22 cellular contexts compared by ENCODE assay signal in the genomic region with DNA sequence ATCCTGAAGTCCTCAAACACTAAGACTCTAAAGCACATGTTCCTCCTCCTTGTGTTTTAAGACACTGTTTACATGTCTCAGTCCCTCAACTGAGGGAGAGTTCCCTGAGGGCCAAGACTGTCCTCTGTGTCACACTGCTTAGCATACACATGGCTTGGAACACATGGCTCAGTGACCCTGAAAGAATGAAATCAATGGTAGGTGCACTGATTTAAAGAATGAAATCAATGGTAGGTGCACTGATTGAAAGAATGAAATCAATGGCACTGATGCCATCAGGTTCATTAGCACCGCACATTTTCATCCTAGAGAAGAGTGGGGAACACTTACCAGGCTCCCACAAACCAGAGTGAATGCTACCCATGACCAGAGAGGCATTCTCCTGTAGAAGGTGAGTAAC. TPM values are rescaled to one million over a fixed set of nuclear protein-coding genes. Genes with fewer than 3 reads are reported as not detected.
DNase-seq lines count a peak whose midpoint lies in the region; ATAC-seq and TF ChIP-seq lines count a peak whose summit lies in the region.
"Had no signal": no experiment of that assay in that cellular context is flagged by ENCODE, and none has a peak within 500 bp of the region (broad histone marks: within the 10 kb centered on the region; RNA-seq: fewer than 3 reads in every experiment).

No MANE protein-coding gene starts in this region.

- H3K4me1 Mint-ChIP-seq in activated naive CD8-positive, alpha-beta T cell (ENCODE audit: low read depth): peaks cover 21% of the 10 kb centered on the region
- peaks cover 15% of the 10 kb centered on the region for H3K4me1 Mint-ChIP-seq in activated naive CD8-positive, alpha-beta T cell treated with anti-CD3 and anti-CD28 coated beads for 36 hours
- H3K4me1 Mint-ChIP-seq in CD8-positive, alpha-beta memory T cell: peaks cover 16 to 23% (median 17%) of the 10 kb centered on the region in 3 donors
- H3K4me1 Mint-ChIP-seq in activated T-helper 17 cell treated with anti-CD3 and anti-CD28 coated beads, Interleukin-2, amount 50 U/mL, for 72 hours: peaks cover 30% of the 10 kb centered on the region
- peaks cover 25 to 28% of the 10 kb centered on the region in 2 donors for H3K4me1 Mint-ChIP-seq in stimulated activated naive B cell treated with anti-CD40 and anti-IgM and Interleukin-4, amounts not matched to agents 10 μg/mL and 1 μg/mL and 100 μg/mL, for 72 hours
- H3K4me1 Mint-ChIP-seq: GM23338 had no signal

- no peak overlapping the region for H3K4me3 Mint-ChIP-seq in activated naive CD8-positive, alpha-beta T cell
- no peak overlapping the region for H3K4me3 Mint-ChIP-seq in activated naive CD8-positive, alpha-beta T cell treated with anti-CD3 and anti-CD28 coated beads for 36 hours
- no peak overlapping the region for H3K4me3 Mint-ChIP-seq in CD8-positive, alpha-beta memory T cell
- H3K4me3 Mint-ChIP-seq in activated T-helper 17 cell treated with anti-CD3 and anti-CD28 coated beads, Interleukin-2, amount 50 U/mL, for 72 hours: no peak overlapping the region
- H3K4me3 Mint-ChIP-seq in stimulated activated naive B cell treated with anti-CD40 and anti-IgM and Interleukin-4, amounts not matched to agents 10 μg/mL and 1 μg/mL and 100 μg/mL, for 72 hours: no peak overlapping the region
- H3K4me3 Mint-ChIP-seq: GM23338 had no signal

- no peak for DNase-seq in activated naive CD8-positive, alpha-beta T cell treated with anti-CD3 and anti-CD28 coated beads for 36 hours
- no peak for DNase-seq in CD8-positive, alpha-beta memory T cell
- DNase-seq in stimulated activated naive B cell treated with anti-CD40 and anti-IgM and Interleukin-4, amounts not matched to agents 10 μg/mL and 1 μg/mL and 100 μg/mL, for 72 hours: no peak
- DNase-seq in upper lobe of left lung (no peak), MV-4-11 (lab: John Stamatoyannopoulos, UW) (no peak)
- DNase-seq: BE2C, DMS153, Kasumi-1, MG63, NCI-H1048, NCI-H1417 treated with DMSO at 0.1 percent for 48 hours, NCI-H187 treated with DMSO at 0.1 percent for 48 hours, NCI-H2107, NCI-H446 treated with DMSO at 0.1 percent for 48 hours, NCI-H526 treated with DMSO at 0.1 percent for 48 hours, OCI-M1, SJCRH30 had no signal

- H3K9me3 ChIP-seq in CD8-positive, alpha-beta memory T cell (ENCODE audit: low read length): no peaks in the 10 kb centered on the region
- H3K9me3 ChIP-seq in upper lobe of left lung: no peaks in the 10 kb centered on the region
- H3K9me3 ChIP-seq: A549, BE2C, HAP-1, MG63, SJCRH30 had no signal

- WGBS in upper lobe of left lung, 2 donors: 100% methylated on average over 1 of the region's 1 CpG

- CTCF ChIA-PET in CD8-positive, alpha-beta memory T cell (lab: Charles Lee): interaction anchor here (1.6 kb wide), 1 partner anchor 10 kb away, joined by 5 read pairs; the partner anchor contains the start of gene TOMM34

- no peak for ATAC-seq in activated T-helper 17 cell treated with anti-CD3 and anti-CD28 coated beads, Interleukin-2, amount 50 U/mL, for 72 hours (replicated peaks)
- ATAC-seq in stimulated activated naive B cell treated with anti-CD40 and anti-IgM and Interleukin-4, amounts not matched to agents 10 μg/mL and 1 μg/mL and 100 μg/mL, for 72 hours (replicated peaks): no peak
- ATAC-seq in upper lobe of left lung (ENCODE audit: low FRiP score in 2 of 2): no peak
- ATAC-seq: A549, GM23338 had no signal

- no peak overlapping the region for H3K27ac ChIP-seq in CD8-positive, alpha-beta memory T cell (ENCODE audit: low read depth, low read length)
- H3K27ac ChIP-seq in upper lobe of left lung: no peak overlapping the region
- H3K27ac ChIP-seq: A549, SJCRH30 had no signal

- TF ChIP-seq CTCF in upper lobe of left lung (IDR thresholded peaks at IDR 0.05): no peak

- H3K36me3 ChIP-seq in CD8-positive, alpha-beta memory T cell (ENCODE audit: insufficient read depth, low read length): peaks cover 71% of the 10 kb centered on the region
- peaks cover 5 to 100% (median 69%) of the 10 kb centered on the region in 4 donors for H3K36me3 ChIP-seq in upper lobe of left lung

- H3K27me3 Mint-ChIP-seq in activated naive CD8-positive, alpha-beta T cell: no peaks in the 10 kb centered on the region
- no peaks in the 10 kb centered on the region for H3K27me3 Mint-ChIP-seq in activated naive CD8-positive, alpha-beta T cell treated with anti-CD3 and anti-CD28 coated beads for 36 hours
- H3K27me3 Mint-ChIP-seq in CD8-positive, alpha-beta memory T cell: no peaks in the 10 kb centered on the region
- H3K27me3 Mint-ChIP-seq in activated T-helper 17 cell treated with anti-CD3 and anti-CD28 coated beads, Interleukin-2, amount 50 U/mL, for 72 hours: no peaks in the 10 kb centered on the region
- H3K27me3 Mint-ChIP-seq in stimulated activated naive B cell treated with anti-CD40 and anti-IgM and Interleukin-4, amounts not matched to agents 10 μg/mL and 1 μg/mL and 100 μg/mL, for 72 hours: no peaks in the 10 kb centered on the region

- no peaks in the 10 kb centered on the region for H3K9me3 Mint-ChIP-seq in activated naive CD8-positive, alpha-beta T cell (ENCODE audit: low read depth)
- H3K9me3 Mint-ChIP-seq in activated naive CD8-positive, alpha-beta T cell treated with anti-CD3 and anti-CD28 coated beads for 36 hours: no peaks in the 10 kb centered on the region
- no peaks in the 10 kb centered on the region for H3K9me3 Mint-ChIP-seq in CD8-positive, alpha-beta memory T cell
- no peaks in the 10 kb centered on the region for H3K9me3 Mint-ChIP-seq in activated T-helper 17 cell treated with anti-CD3 and anti-CD28 coated beads, Interleukin-2, amount 50 U/mL, for 72 hours
- H3K9me3 Mint-ChIP-seq in stimulated activated naive B cell treated with anti-CD40 and anti-IgM and Interleukin-4, amounts not matched to agents 10 μg/mL and 1 μg/mL and 100 μg/mL, for 72 hours: no peaks in the 10 kb centered on the region
- H3K9me3 Mint-ChIP-seq: GM23338 had no signal

- H3K4me3 ChIP-seq in CD8-positive, alpha-beta memory T cell (ENCODE audit: low read length): no peak overlapping the region
- H3K4me3 ChIP-seq in upper lobe of left lung: no peak overlapping the region
- H3K4me3 ChIP-seq: A549, GM23338, HAP-1, MG63, SJCRH30 had no signal

- no peak for TF ChIP-seq POLR2A in upper lobe of left lung (IDR thresholded peaks at IDR 0.05)

- POLR2A ChIA-PET in CD8-positive, alpha-beta memory T cell (lab: Charles Lee): no interaction called here

- no peak for TF ChIP-seq EP300 in upper lobe of left lung (IDR thresholded peaks at IDR 0.05)

- H3K36me3 Mint-ChIP-seq in activated naive CD8-positive, alpha-beta T cell: peaks cover 19% of the 10 kb centered on the region
- peaks cover 50% of the 10 kb centered on the region for H3K36me3 Mint-ChIP-seq in activated naive CD8-positive, alpha-beta T cell treated with anti-CD3 and anti-CD28 coated beads for 36 hours
- peaks cover 0 to 97% (median 33%) of the 10 kb centered on the region in 3 donors for H3K36me3 Mint-ChIP-seq in CD8-positive, alpha-beta memory T cell
- peaks cover 100% of the 10 kb centered on the region for H3K36me3 Mint-ChIP-seq in activated T-helper 17 cell treated with anti-CD3 and anti-CD28 coated beads, Interleukin-2, amount 50 U/mL, for 72 hours (ENCODE audit: low read depth)
- peaks cover 55 to 56% of the 10 kb centered on the region in 2 donors for H3K36me3 Mint-ChIP-seq in stimulated activated naive B cell treated with anti-CD40 and anti-IgM and Interleukin-4, amounts not matched to agents 10 μg/mL and 1 μg/mL and 100 μg/mL, for 72 hours

- H3K27ac Mint-ChIP-seq in activated naive CD8-positive, alpha-beta T cell: peak overlapping the region; percentile 35
- H3K27ac Mint-ChIP-seq in activated naive CD8-positive, alpha-beta T cell treated with anti-CD3 and anti-CD28 coated beads for 36 hours: no peak overlapping the region
- peak overlapping the region in 6 of 8 donors; percentile 23 to 55 (median 30) for H3K27ac Mint-ChIP-seq in CD8-positive, alpha-beta memory T cell
- H3K27ac Mint-ChIP-seq in activated T-helper 17 cell treated with anti-CD3 and anti-CD28 coated beads, Interleukin-2, amount 50 U/mL, for 72 hours: peak overlapping the region; percentile 16
- H3K27ac Mint-ChIP-seq in stimulated activated naive B cell treated with anti-CD40 and anti-IgM and Interleukin-4, amounts not matched to agents 10 μg/mL and 1 μg/mL and 100 μg/mL, for 72 hours: peak overlapping the region; percentile 2
- H3K27ac Mint-ChIP-seq: GM23338 had no signal

- no peaks in the 10 kb centered on the region for H3K27me3 ChIP-seq in CD8-positive, alpha-beta memory T cell (ENCODE audit: insufficient read depth, low read length, poor library complexity, severe bottlenecking)
- H3K27me3 ChIP-seq in upper lobe of left lung: no peaks in the 10 kb centered on the region
- H3K27me3 ChIP-seq: BE2C, MG63, SJCRH30 had no signal

- no peaks in the 10 kb centered on the region for H3K4me1 ChIP-seq in CD8-positive, alpha-beta memory T cell (ENCODE audit: insufficient read depth, low read length)
- H3K4me1 ChIP-seq in upper lobe of left lung: peaks cover 0 to 3% (median 0%) of the 10 kb centered on the region in 4 donors
- H3K4me1 ChIP-seq: A549, BE2C, HAP-1, SJCRH30 had no signal

RNA-seq across cellular contexts. Expression of gene TOMM34, which starts 9.8 kb away (rescaled TPM):
- total RNA-seq in activated naive CD8-positive, alpha-beta T cell treated with anti-CD3 and anti-CD28 coated beads for 36 hours: 10 to 100 TPM; 72.9 to 75.1 TPM
- total RNA-seq in CD8-positive, alpha-beta memory T cell: 10 to 100 TPM; 75.4 to 76.8 TPM
- 21.0 TPM for polyA plus RNA-seq in CD8-positive, alpha-beta memory T cell
- total RNA-seq in activated T-helper 17 cell treated with anti-CD3 and anti-CD28 coated beads, Interleukin-2, amount 50 U/mL, for 72 hours: 10 to 100 TPM; 40.1 to 44.8 TPM
- total RNA-seq in upper lobe of left lung: 10 to 100 TPM in 5 of 6 donors, 1 to 10 TPM in 1; 6.2 to 26.1 (median 13.5) TPM

RNA-seq across cellular contexts. Expression of gene STK4, which starts 15.9 kb away (rescaled TPM):
- 100 to 1,000 TPM; 180 to 198 TPM for total RNA-seq in activated naive CD8-positive, alpha-beta T cell treated with anti-CD3 and anti-CD28 coated beads for 36 hours
- 100 to 1,000 TPM; 200 to 210 TPM for total RNA-seq in CD8-positive, alpha-beta memory T cell
- polyA plus RNA-seq in CD8-positive, alpha-beta memory T cell: 192 TPM
- 100 to 1,000 TPM; 168 to 215 TPM for total RNA-seq in activated T-helper 17 cell treated with anti-CD3 and anti-CD28 coated beads, Interleukin-2, amount 50 U/mL, for 72 hours
- 10 to 100 TPM; 31.0 to 76.1 (median 44.1) TPM for total RNA-seq in upper lobe of left lung

RNA-seq across cellular contexts. Expression of gene PABPC1L, which starts 40.5 kb away (rescaled TPM):
- total RNA-seq in activated naive CD8-positive, alpha-beta T cell treated with anti-CD3 and anti-CD28 coated beads for 36 hours: 10 to 100 TPM; 75.3 to 79.3 TPM
- total RNA-seq in CD8-positive, alpha-beta memory T cell: 10 to 100 TPM; 61.1 to 61.4 TPM
- polyA plus RNA-seq in CD8-positive, alpha-beta memory T cell: 1.3 TPM
- 10 to 100 TPM; 49.3 to 85.9 TPM for total RNA-seq in activated T-helper 17 cell treated with anti-CD3 and anti-CD28 coated beads, Interleukin-2, amount 50 U/mL, for 72 hours
- 100 to 1,000 TPM in 1 of 6 donors, 10 to 100 TPM in 5; 15.7 to 130 (median 43.7) TPM for total RNA-seq in upper lobe of left lung
